Comparison of ENCODE assay signal across 32 cellular contexts in genomic region chr2:111634995-111635538, GRCh38.
DNase-seq lines count a peak whose midpoint lies in the region; ATAC-seq and TF ChIP-seq lines count a peak whose summit lies in the region.
"Had no signal": no experiment of that assay in that cellular context is flagged by ENCODE, and none has a peak within 500 bp of the region (broad histone marks: within the 10 kb centered on the region; RNA-seq: fewer than 3 reads in every experiment).

No MANE protein-coding gene starts in this region.

- DNase-seq in AG10803 (ENCODE audit: low read depth): peak; percentile 41
- no peak for DNase-seq in IMR-90
- DNase-seq in astrocyte of the hippocampus (ENCODE audit: low read depth, low spot score): peak; percentile 30
- peak; percentile 48 for DNase-seq in fibroblast of pulmonary artery (ENCODE audit: low read depth)
- no peak for DNase-seq in activated effector memory CD4-positive, alpha-beta T cell treated with Interleukin-2 at 50 U/mL for 16 hours
- no peak for DNase-seq in NCI-H345 treated with DMSO at 0.1 percent for 48 hours (lab: John Stamatoyannopoulos, UW; ENCODE audit: unreplicated experiment)
- no peak for DNase-seq in H7
- no peak for DNase-seq in NAMALWA (ENCODE audit: low spot score)
- DNase-seq: ACHN; activated CD4-positive, alpha-beta T cell treated with anti-CD3 and anti-CD28 coated beads, Interleukin-2, amount 50 U/mL, for 48 hours; activated CD8-positive, alpha-beta memory T cell treated with anti-CD3 and anti-CD28 coated beads, Interleukin-2, amount 50 U/mL, for 4 hours; activated naive CD4-positive, alpha-beta T cell treated with Interleukin-2 at 50 U/mL for 16 hours; adrenal gland; cortex of kidney; effector memory CD4-positive, alpha-beta T cell; hypothalamus; lower lobe of right lung; naive thymus-derived CD8-positive, alpha-beta T cell; NCI-H1105 treated with DMSO at 0.1 percent for 48 hours; NCI-H187 treated with DMSO at 0.1 percent for 48 hours; NCI-H2171 treated with DMSO at 0.1 percent for 48 hours; NCI-H526 treated with DMSO at 0.1 percent for 48 hours; occipital lobe; PC-3; psoas muscle; stimulated activated CD4-positive, alpha-beta T cell treated with anti-CD3 and anti-CD28 coated beads, Interleukin-4, amount 100 ng/mL, for 24 hours; T-helper 17 cell; thyroid gland had no signal

- no TSS peak for BruUV-seq in IMR-90 (replicated peaks; lab: Mats Ljungman, UMichigan)

- H3K18ac ChIP-seq in IMR-90 (ENCODE audit: low read depth, low read length): no peak overlapping the region

- no peak overlapping the region for H3K9ac ChIP-seq in IMR-90 (ENCODE audit: low read depth, low read length)
- H3K9ac ChIP-seq: BLaER1 treated with 17β-estradiol and CSF1 and Interleukin-3, amounts not matched to agents 10 nM and 100 nM had no signal

- no peak overlapping the region for H3K56ac ChIP-seq in IMR-90 (ENCODE audit: extremely low read depth, insufficient read depth, low read length)

- POLR2A ChIA-PET in IMR-90 (lab: Charles Lee; ENCODE audit: unreplicated experiment): no interaction called here

- no peak for TF ChIP-seq RAD21 in IMR-90 (IDR thresholded peaks at IDR 0.05; ENCODE audit: low read length)

- H3K4me1 ChIP-seq in IMR-90 (ENCODE audit: control insufficient read depth, insufficient read depth, low read length): no peaks in the 10 kb centered on the region; the same call in 1 of the 2 replicates
- H3K4me1 ChIP-seq: adrenal gland, gastroesophageal sphincter, lower lobe of right lung, thyroid gland, vagina had no signal

- no peaks in the 10 kb centered on the region for H3K79me1 ChIP-seq in IMR-90 (ENCODE audit: low read depth in 1 of 2, low read length in 2 of 2)

- no peak overlapping the region for H4K5ac ChIP-seq in IMR-90 (ENCODE audit: low read depth, low read length)

- dilution Hi-C loops in IMR-90 (cut with HindIII; ENCODE audit: low sequenced_read_pairs, unreplicated experiment): no loop called here

- H2BK5ac ChIP-seq in IMR-90 (ENCODE audit: low read depth, low read length, poor library complexity, severe bottlenecking): no peak overlapping the region

- no peak overlapping the region for H2BK120ac ChIP-seq in IMR-90 (ENCODE audit: low read depth, low read length)

- no peak overlapping the region for H3K27ac ChIP-seq in IMR-90 (ENCODE audit: insufficient read depth, low read length)
- H3K27ac ChIP-seq: adrenal gland; BLaER1 treated with 17β-estradiol and CSF1 and Interleukin-3, amounts not matched to agents 10 nM and 100 nM; epithelial cell of prostate; gastroesophageal sphincter; lower lobe of right lung; psoas muscle; thyroid gland; vagina had no signal

- WGBS in IMR-90 (ENCODE audit: extremely low coverage in 2 of 2, insufficient read length in 1 of 2), 2 experiments: 52% methylated on average over 2 of the region's 4 CpGs; no CpG with 5 or more reads in 1 of the 2 experiments

- H2AK5ac ChIP-seq in IMR-90 (ENCODE audit: low read depth, low read length): no peak overlapping the region

- no peak overlapping the region for H2AFZ ChIP-seq in IMR-90 (replicated peaks; ENCODE audit: low read length, poor library complexity)

- no peak overlapping the region for H3K4me2 ChIP-seq in IMR-90 (ENCODE audit: low read depth, low read length)
- H3K4me2 ChIP-seq: BLaER1 treated with 17β-estradiol and CSF1 and Interleukin-3, amounts not matched to agents 10 nM and 100 nM had no signal

- H3K36me3 ChIP-seq in IMR-90 (ENCODE audit: control insufficient read depth, insufficient read depth, low read length): no peaks in the 10 kb centered on the region
- no peaks in the 10 kb centered on the region for H3K36me3 ChIP-seq in H7 (replicated peaks; ENCODE audit: control insufficient read depth, insufficient read depth, low read length)
- H3K36me3 ChIP-seq: adrenal gland; BLaER1 treated with 17β-estradiol and CSF1 and Interleukin-3, amounts not matched to agents 10 nM and 100 nM; gastroesophageal sphincter; lower lobe of right lung; thyroid gland; vagina had no signal

- no peaks in the 10 kb centered on the region for H3K9me1 ChIP-seq in IMR-90 (ENCODE audit: insufficient read depth, low read length)

- H3K4me3 ChIP-seq in AG10803 (ENCODE audit: low read length) (no peak overlapping the region), IMR-90 (ENCODE audit: insufficient read depth, low read depth, low read length) (no peak overlapping the region), fibroblast of pulmonary artery (replicated peaks; ENCODE audit: low read depth, low read length) (no peak overlapping the region), H7 (ENCODE audit: insufficient read depth, low read depth, low read length) (no peak overlapping the region)
- H3K4me3 ChIP-seq: adrenal gland; BLaER1 treated with 17β-estradiol and CSF1 and Interleukin-3, amounts not matched to agents 10 nM and 100 nM; gastroesophageal sphincter; lower lobe of right lung; psoas muscle; thyroid gland; vagina had no signal

- H3K27me3 ChIP-seq in IMR-90 (ENCODE audit: control insufficient read depth, insufficient read depth, low read length) (peaks cover 10% of the 10 kb centered on the region), H7 (ENCODE audit: control insufficient read depth, insufficient read depth, low read length) (no peaks in the 10 kb centered on the region)
- H3K27me3 ChIP-seq: adrenal gland; BLaER1 treated with 17β-estradiol and CSF1 and Interleukin-3, amounts not matched to agents 10 nM and 100 nM; gastroesophageal sphincter; thyroid gland; vagina had no signal

- H4K91ac ChIP-seq in IMR-90 (ENCODE audit: insufficient read depth, low read depth, low read length): no peak overlapping the region

- H2BK15ac ChIP-seq in IMR-90 (ENCODE audit: low read depth, low read length): no peak overlapping the region; the same call in 2 of the 3 replicates

- no peaks in the 10 kb centered on the region for H4K20me1 ChIP-seq in IMR-90 (ENCODE audit: insufficient read depth, low read length)
- H4K20me1 ChIP-seq: BLaER1 treated with 17β-estradiol and CSF1 and Interleukin-3, amounts not matched to agents 10 nM and 100 nM had no signal

- H3K14ac ChIP-seq in IMR-90 (replicated peaks; ENCODE audit: low read depth, low read length): no peak overlapping the region

- no peak for TF ChIP-seq CTCF in AG10803 (conservative IDR thresholded peaks at IDR 0.05; ENCODE audit: low read length)
- TF ChIP-seq CTCF in IMR-90 (conservative IDR thresholded peaks at IDR 0.05; ENCODE audit: low read depth, low read length): no peak
- no peak for TF ChIP-seq CTCF in fibroblast of pulmonary artery (IDR thresholded peaks at IDR 0.05; ENCODE audit: low read length, missing control alignments)

- CTCF ChIA-PET in IMR-90 (lab: Yijun Ruan, JAX): no interaction called here

- no peak overlapping the region for H3K4ac ChIP-seq in IMR-90 (ENCODE audit: low read depth, low read length)

- no peak overlapping the region for H4K8ac ChIP-seq in IMR-90 (ENCODE audit: low read depth in 2 of 2, low read length in 2 of 2)

- in situ Hi-C loops in IMR-90 (cut with MboI; ENCODE audit: low sequenced_read_pairs): no loop called here

- intact Hi-C loops in IMR-90 (cut with micrococcal nuclease): no loop called here

- ATAC-seq in IMR-90 (ENCODE audit: low read depth): no peak
- ATAC-seq: gastroesophageal sphincter; lower lobe of right lung; naive thymus-derived CD8-positive, alpha-beta T cell; PC-3; psoas muscle had no signal

- H2AK9ac ChIP-seq in IMR-90 (replicated peaks; ENCODE audit: low read depth, low read length, poor library complexity): no peak overlapping the region

- no peak overlapping the region for H3K23ac ChIP-seq in IMR-90 (ENCODE audit: low read depth, low read length)

- H3K9me3 ChIP-seq in IMR-90 (ENCODE audit: control insufficient read depth, insufficient read depth, low read length): peaks cover 6% of the 10 kb centered on the region
- H3K9me3 ChIP-seq: adrenal gland, psoas muscle, thyroid gland, vagina had no signal

- no peak for TF ChIP-seq POLR2A in IMR-90 (IDR thresholded peaks at IDR 0.05; ENCODE audit: low read depth, low read length)

- H2BK20ac ChIP-seq in IMR-90 (ENCODE audit: low read depth, low read length): no peak overlapping the region

TF ChIP-seq in IMR-90, 13 proteins besides CTCF, POLR2A, EP300 and RAD21:
- no peak for TF ChIP-seq MXI1 (IDR thresholded peaks at IDR 0.05; ENCODE audit: borderline replicate concordance, low read depth, low read length)
- peak; percentile 41; the same call in 1 of the 2 replicates for TF ChIP-seq USF2 (IDR thresholded peaks at IDR 0.05; ENCODE audit: low read depth, low read length)

Comparison
In these comparisons a context has a peak if more than half of its experiments do, and no peak if none do; other contexts are left out.
1. DNase-seq: peak in AG10803 (single experiment), astrocyte of the hippocampus (single experiment) and fibroblast of pulmonary artery (single experiment); none in IMR-90 (single experiment), activated effector memory CD4-positive, alpha-beta T cell treated with Interleukin-2 at 50 U/mL for 16 hours (single experiment), NCI-H345 treated with DMSO at 0.1 percent for 48 hours (single experiment), H7 (single experiment) and NAMALWA (single experiment).